In the genomic region with DNA sequence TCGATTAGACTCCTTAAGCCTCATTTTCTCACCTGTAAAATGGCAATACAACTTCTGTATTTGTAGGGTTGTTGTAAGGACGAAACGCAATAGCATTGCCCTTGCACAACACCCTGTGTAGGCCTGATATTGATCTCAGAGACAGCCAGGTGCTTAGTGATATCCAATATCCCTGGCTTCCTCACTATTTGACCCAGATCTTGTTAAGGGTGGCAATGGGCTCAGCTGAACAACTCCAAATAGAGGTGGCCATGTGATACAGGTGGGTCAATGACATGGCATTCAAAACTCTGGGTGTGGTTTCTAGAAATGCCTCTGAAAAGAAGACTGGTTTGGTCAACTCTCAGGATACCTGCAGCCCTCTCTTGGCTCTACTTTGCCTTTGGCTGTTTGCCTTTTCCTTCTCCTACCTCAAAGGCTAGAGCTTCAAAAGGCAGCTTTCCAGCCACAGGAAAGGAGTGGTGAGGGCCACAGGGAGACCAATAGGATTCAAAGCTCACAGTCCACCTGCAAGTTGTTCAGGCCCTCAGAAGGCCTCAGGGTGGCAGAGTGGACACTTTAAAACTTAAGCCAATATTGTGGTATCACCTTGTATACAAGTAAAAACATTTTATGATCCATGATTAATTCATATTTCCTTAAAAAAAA, we compare ENCODE assay signal across 27 cellular contexts. TPM values are rescaled to one million over a fixed set of nuclear protein-coding genes. Genes with fewer than 3 reads are reported as not detected.
"Had no signal": no experiment of that assay in that cellular context is flagged by ENCODE, and none has a peak within 500 bp of the region (broad histone marks: within the 10 kb centered on the region; RNA-seq: fewer than 3 reads in every experiment).

No MANE protein-coding gene starts in this region.

- H3K4me3 ChIP-seq: esophagus squamous epithelium, gastroesophageal sphincter, left ventricle myocardium inferior, psoas muscle, spleen, tibial artery, upper lobe of right lung, vagina had no signal

- H3K27ac ChIP-seq: esophagus squamous epithelium, gastroesophageal sphincter, left ventricle myocardium inferior, psoas muscle, spleen, tibial artery, upper lobe of right lung, vagina had no signal

- ATAC-seq: gastroesophageal sphincter; naive thymus-derived CD4-positive, alpha-beta T cell; psoas muscle; sciatic nerve; stimulated activated memory B cell treated with anti-CD40 and anti-IgM and Interleukin-4, amounts not matched to agents 10 μg/mL and 1 μg/mL and 100 μg/mL, for 72 hours; upper lobe of right lung had no signal

- H3K36me3 ChIP-seq: esophagus squamous epithelium, gastroesophageal sphincter, left ventricle myocardium inferior, spleen, tibial artery, upper lobe of right lung, vagina had no signal

- H3K9me3 ChIP-seq: esophagus squamous epithelium, gastroesophageal sphincter, left ventricle myocardium inferior, psoas muscle, spleen, tibial artery, upper lobe of right lung, vagina had no signal

- H3K27me3 ChIP-seq: esophagus squamous epithelium, spleen, upper lobe of right lung, vagina had no signal

- H3K4me1 ChIP-seq: esophagus squamous epithelium, gastroesophageal sphincter, left ventricle myocardium inferior, psoas muscle, spleen, tibial artery, upper lobe of right lung, vagina had no signal

- DNase-seq: dermis blood vessel endothelial cell; esophagus squamous epithelium; foreskin fibroblast; glutamatergic neuron; islet precursor cell; left ventricle myocardium inferior; mammary epithelial cell; naive thymus-derived CD4-positive, alpha-beta T cell; nephron progenitor cell; psoas muscle; retina; spleen; stimulated activated CD4-positive, alpha-beta T cell treated with anti-CD3 and anti-CD28 coated beads, Interleukin-15, amount 100 ng/mL, for 24 hours; stimulated activated CD4-positive, alpha-beta T cell treated with anti-CD3 and anti-CD28 coated beads, Interleukin-1b, Interleukin-23, amount 100 ng/mL, for 48 hours; stimulated activated CD4-positive, alpha-beta T cell treated with anti-CD3 and anti-CD28 coated beads, Interleukin-4, amount 100 ng/mL, for 24 hours; tibial artery; upper lobe of right lung had no signal

RNA-seq across cellular contexts. Expression of gene ERVW-1, which starts 45.3 kb away (rescaled TPM):
- total RNA-seq: dermis blood vessel endothelial cell, epithelial cell of proximal tubule, esophagus squamous epithelium, gastroesophageal sphincter, left ventricle myocardium inferior, mammary epithelial cell, mesenteric fat pad, mononuclear cell, omental fat pad, psoas muscle, skeletal muscle tissue, spleen, temporal lobe, upper lobe of right lung, vagina had no signal
- polyA plus RNA-seq: mammary epithelial cell; naive thymus-derived CD4-positive, alpha-beta T cell; spleen had no signal
